18 cellular contexts compared by ENCODE assay signal in genomic region chr20:57195023-57195758, GRCh38.
A peak's percentile ranks its signal among the peaks of the same experiment; 100 is the strongest.
DNase-seq lines count a peak whose midpoint lies in the region; TF ChIP-seq lines count a peak whose summit lies in the region.
"Had no signal": no experiment of that assay in that cellular context is flagged by ENCODE, and none has a peak within 500 bp of the region (broad histone marks: within the 10 kb centered on the region; RNA-seq: fewer than 3 reads in every experiment).

No MANE protein-coding gene starts in this region.

- H3K14ac ChIP-seq in trophoblast cell (ENCODE audit: low read length): no peak overlapping the region

- no peak overlapping the region for H2AK5ac ChIP-seq in trophoblast cell (ENCODE audit: low read length)

- H3K27ac Mint-ChIP-seq in chondrocyte (ENCODE audit: unreplicated experiment): peak overlapping the region; percentile 24
- H3K27ac Mint-ChIP-seq: activated CD8-positive, alpha-beta T cell treated with anti-CD3 and anti-CD28 coated beads for 36 hours; activated T-helper 2 cell treated with anti-CD3 and anti-CD28 coated beads, Interferon-gamma antibody, Interleukin-2, Interleukin-4, amounts not matched to agents 10 μg/mL and 5 μg/mL and 100 μg/mL, durations not matched to agents 14 hours and 24 hours and 36 hours; natural killer cell had no signal

- no peaks in the 10 kb centered on the region for H3K4me1 ChIP-seq in trophoblast cell (ENCODE audit: control insufficient read depth in 1 of 2, insufficient read depth in 2 of 2, low read length in 2 of 2)
- H3K4me1 ChIP-seq: upper lobe of right lung had no signal

- DNase-seq in Daoy (ENCODE audit: low read depth) (peak; percentile 80), M059J (ENCODE audit: low read depth) (peak; percentile 85), chondrocyte (ENCODE audit: low spot score) (no peak), trophoblast cell (peak; percentile 94 to 96), ureter (ENCODE audit: low spot score) (no peak), iPS-NIHi7 (ENCODE audit: extremely low spot score) (no peak), NCI-H226 (no peak)
- DNase-seq: activated CD8-positive, alpha-beta T cell treated with anti-CD3 and anti-CD28 coated beads for 36 hours; HCEC 1CT; KBM-7; natural killer cell; NCI-H1417; NCI-H2227 treated with DMSO at 0.1 percent for 48 hours; retina; stimulated activated CD4-positive, alpha-beta T cell treated with anti-CD3 and anti-CD28 coated beads, Interleukin-4, amount 100 ng/mL, for 24 hours; upper lobe of right lung had no signal

- H2BK12ac ChIP-seq in trophoblast cell (ENCODE audit: low read length): no peak overlapping the region

- H3K9me3 Mint-ChIP-seq in chondrocyte (ENCODE audit: low read depth): no peaks in the 10 kb centered on the region
- H3K9me3 Mint-ChIP-seq: activated CD8-positive, alpha-beta T cell treated with anti-CD3 and anti-CD28 coated beads for 36 hours; activated T-helper 2 cell treated with anti-CD3 and anti-CD28 coated beads, Interferon-gamma antibody, Interleukin-2, Interleukin-4, amounts not matched to agents 10 μg/mL and 5 μg/mL and 100 μg/mL, durations not matched to agents 14 hours and 24 hours and 36 hours; natural killer cell had no signal

- no peak overlapping the region for H3K9ac ChIP-seq in trophoblast cell (ENCODE audit: low read length)

- H3K36me3 Mint-ChIP-seq in chondrocyte (ENCODE audit: low read depth): no peaks in the 10 kb centered on the region
- H3K36me3 Mint-ChIP-seq: natural killer cell had no signal

- no peak overlapping the region for H4K12ac ChIP-seq in trophoblast cell (ENCODE audit: low read depth, low read length)

- H4K8ac ChIP-seq in trophoblast cell (ENCODE audit: low read depth, low read length): no peak overlapping the region

- H3K36me3 ChIP-seq in trophoblast cell (ENCODE audit: control insufficient read depth in 1 of 2, insufficient read depth in 2 of 2, low read length in 2 of 2): no peaks in the 10 kb centered on the region
- H3K36me3 ChIP-seq: upper lobe of right lung had no signal

- no peak overlapping the region for H2BK120ac ChIP-seq in trophoblast cell (ENCODE audit: insufficient read depth, low read length, poor library complexity)

- no peak overlapping the region for H3K4me3 Mint-ChIP-seq in chondrocyte (ENCODE audit: unreplicated experiment)
- H3K4me3 Mint-ChIP-seq: activated CD8-positive, alpha-beta T cell treated with anti-CD3 and anti-CD28 coated beads for 36 hours; natural killer cell had no signal

- H3K4ac ChIP-seq in trophoblast cell (ENCODE audit: low read depth, low read length): no peak overlapping the region

- H3K79me2 ChIP-seq in trophoblast cell (ENCODE audit: control insufficient read depth, insufficient read depth, low read length, poor library complexity): no peaks in the 10 kb centered on the region

- H3K27me3 ChIP-seq in trophoblast cell (ENCODE audit: insufficient read depth, low read length): no peaks in the 10 kb centered on the region
- H3K27me3 ChIP-seq: upper lobe of right lung had no signal

- H3K23ac ChIP-seq in trophoblast cell (ENCODE audit: low read length): no peak overlapping the region

- peaks cover 5% of the 10 kb centered on the region for H3K27me3 Mint-ChIP-seq in chondrocyte (ENCODE audit: low read depth)

- H3K4me3 ChIP-seq in trophoblast cell (ENCODE audit: low read depth, low read length): no peak overlapping the region
- H3K4me3 ChIP-seq: upper lobe of right lung had no signal

- H3K9me3 ChIP-seq in trophoblast cell (ENCODE audit: insufficient read depth, low read depth, low read length): peaks cover 2% of the 10 kb centered on the region
- H3K9me3 ChIP-seq: upper lobe of right lung had no signal

- no peak overlapping the region for H3K4me2 ChIP-seq in trophoblast cell (ENCODE audit: low read length)

- H3K79me1 ChIP-seq in trophoblast cell (ENCODE audit: low read length): no peaks in the 10 kb centered on the region

- no peak overlapping the region for H2AFZ ChIP-seq in trophoblast cell (ENCODE audit: insufficient read depth, low read length, poor library complexity)

- WGBS in trophoblast cell (ENCODE audit: extremely low coverage, insufficient coverage, insufficient read length): no CpG with 5 or more reads among the region's 24 CpGs

- H2BK5ac ChIP-seq in trophoblast cell (ENCODE audit: low read depth, low read length, poor library complexity): no peak overlapping the region

- H3K4me1 Mint-ChIP-seq in chondrocyte (ENCODE audit: low read depth): no peaks in the 10 kb centered on the region
- H3K4me1 Mint-ChIP-seq: natural killer cell had no signal

- H4K91ac ChIP-seq in trophoblast cell (ENCODE audit: low read depth, low read length): no peak overlapping the region

- H3K27ac ChIP-seq in trophoblast cell (ENCODE audit: low read depth, low read length): no peak overlapping the region
- H3K27ac ChIP-seq: C4-2B, upper lobe of right lung had no signal

- no peak for TF ChIP-seq CTCF in chondrocyte (IDR thresholded peaks at IDR 0.05)

- H3K18ac ChIP-seq in trophoblast cell (ENCODE audit: low read length): no peak overlapping the region

Comparison
In these comparisons a context has a peak if more than half of its experiments do, and no peak if none do; other contexts are left out.
1. DNase-seq: peak in Daoy (single experiment), M059J (single experiment) and trophoblast cell (2 of 2); none in chondrocyte (single experiment), ureter (single experiment), iPS-NIHi7 (single experiment) and NCI-H226 (single experiment).